25 cellular contexts compared by ENCODE assay signal in the genomic region with DNA sequence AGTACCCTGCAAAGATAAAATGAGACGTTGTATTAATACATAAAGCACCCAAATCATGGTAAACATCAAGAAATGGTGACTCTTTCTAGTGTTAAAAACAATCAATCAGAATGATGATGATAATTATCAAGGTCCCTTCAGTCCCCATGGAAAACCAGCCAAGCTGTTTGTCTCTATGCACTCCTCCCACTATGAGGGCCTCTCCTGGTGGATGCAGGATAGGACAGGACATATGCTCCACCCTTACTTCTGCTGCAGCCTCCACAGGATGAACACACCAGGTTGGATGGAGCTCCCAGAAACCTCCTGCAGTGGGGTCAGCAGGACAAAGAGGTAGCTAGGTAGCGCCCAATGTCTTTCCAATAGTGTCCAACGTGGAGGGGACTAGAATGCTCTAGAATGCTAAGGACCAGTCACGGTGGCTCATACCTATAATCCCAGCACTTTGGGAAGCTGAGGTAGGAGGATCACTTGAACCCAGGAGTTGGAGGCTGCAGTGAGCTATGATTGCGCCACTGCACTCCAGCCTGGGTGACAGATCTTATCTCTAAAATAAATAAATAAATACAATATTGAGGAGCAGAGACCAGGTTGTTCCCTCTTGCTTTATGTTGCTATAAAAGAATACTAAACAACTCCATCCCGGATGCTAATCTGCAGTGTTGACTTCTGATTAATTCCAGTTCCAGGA. TPM values are rescaled to one million over a fixed set of nuclear protein-coding genes. Genes with fewer than 3 reads are reported as not detected.
DNase-seq lines count a peak whose midpoint lies in the region; ATAC-seq and TF ChIP-seq lines count a peak whose summit lies in the region.
"Had no signal": no experiment of that assay in that cellular context is flagged by ENCODE, and none has a peak within 500 bp of the region (broad histone marks: within the 10 kb centered on the region; RNA-seq: fewer than 3 reads in every experiment).

No MANE protein-coding gene starts in this region.

- H3K4me3 Mint-ChIP-seq in T-helper 17 cell, result no peak overlapping the region
- H3K4me3 Mint-ChIP-seq: activated naive CD4-positive, alpha-beta T cell treated with anti-CD3 and anti-CD28 coated beads for 36 hours; activated T-cell treated with anti-CD3 and anti-CD28 coated beads, Interleukin-2, amount 50 U/mL, for 4 hours; stimulated activated naive B cell treated with anti-CD40 and anti-IgM and Interleukin-4, amounts not matched to agents 10 μg/mL and 1 μg/mL and 100 μg/mL, for 72 hours; T-helper 2 cell treated with Interferon-gamma antibody and Interleukin-4, amounts not matched to agents 5 μg/mL and 100 μg/mL, for 36 hours had no signal

- DNase-seq in AG04450 (ENCODE audit: low read depth, low spot score) (no peak), ELR (ENCODE audit: low read depth) (peak; percentile 15), T-helper 17 cell (no peak), epithelial cell of proximal tubule (ENCODE audit: low read depth) (no peak), lower leg skin (ENCODE audit: low spot score in 2 of 2) (no peak), NOMO-1 treated with DMSO at 0.1 percent for 48 hours (lab: John Stamatoyannopoulos, UW; ENCODE audit: unreplicated experiment) (no peak), CD1c-positive myeloid dendritic cell (ENCODE audit: extremely low spot score) (no peak)
- DNase-seq: activated naive CD4-positive, alpha-beta T cell treated with anti-CD3 and anti-CD28 coated beads for 36 hours; activated T-cell treated with anti-CD3 and anti-CD28 coated beads, Interleukin-2, amount 50 U/mL, for 4 hours; amygdala; central memory CD4-positive, alpha-beta T cell; DMS79 treated with DMSO at 0.1 percent for 48 hours; left lung; NCI-H1694; NCI-H2227 treated with DMSO at 0.1 percent for 48 hours; NCI-H774; psoas muscle; SJCRH30; stimulated activated CD4-positive, alpha-beta T cell treated with anti-CD3 and anti-CD28 coated beads, Interleukin-2, amount 100 ng/mL, for 24 hours; stimulated activated naive B cell treated with anti-CD40 and anti-IgM and Interleukin-4, amounts not matched to agents 10 μg/mL and 1 μg/mL and 100 μg/mL, for 72 hours had no signal

- ATAC-seq in T-helper 17 cell (no peak), HG02938 (IDR thresholded peaks at IDR 0.05; ENCODE audit: unreplicated experiment) (no peak)
- ATAC-seq: activated CD4-positive, CD25-positive, alpha-beta regulatory T cell treated with anti-CD3 and anti-CD28 coated beads, Interleukin-2, amount 50 U/mL, for 24 hours; activated T-cell treated with anti-CD3 and anti-CD28 coated beads, Interleukin-2, amount 50 U/mL, for 4 hours; esophagus mucosa; left lung; psoas muscle; stimulated activated naive B cell treated with anti-CD40 and anti-IgM and Interleukin-4, amounts not matched to agents 10 μg/mL and 1 μg/mL and 100 μg/mL, for 72 hours had no signal

- TF ChIP-seq POLR2A in lower leg skin (IDR thresholded peaks at IDR 0.05), result no peak

- no peaks in the 10 kb centered on the region for H3K36me3 Mint-ChIP-seq in T-helper 17 cell (ENCODE audit: low read depth)

- H3K9me3 ChIP-seq in AG04450 (ENCODE audit: control insufficient read depth, insufficient read depth, low read length) (no peaks in the 10 kb centered on the region; the same call in 1 of the 2 replicates), T-helper 17 cell (ENCODE audit: control insufficient read depth, low read length, poor library complexity, severe bottlenecking) (no peaks in the 10 kb centered on the region)
- H3K9me3 ChIP-seq: left lung, psoas muscle, SJCRH30 had no signal

- peak overlapping the region; percentile 93 for H3K27ac Mint-ChIP-seq in T-helper 17 cell
- H3K27ac Mint-ChIP-seq: activated naive CD4-positive, alpha-beta T cell treated with anti-CD3 and anti-CD28 coated beads for 36 hours; stimulated activated naive B cell treated with anti-CD40 and anti-IgM and Interleukin-4, amounts not matched to agents 10 μg/mL and 1 μg/mL and 100 μg/mL, for 72 hours; T-helper 2 cell treated with Interferon-gamma antibody and Interleukin-4, amounts not matched to agents 5 μg/mL and 100 μg/mL, for 36 hours had no signal

- CTCF ChIA-PET in AG04450 (lab: Charles Lee), result interaction anchor here (1.1 to 1.3 kb wide), 2 partner anchors 10 to 14 kb away, joined by 3 to 5 read pairs; no protein-coding TSS in a partner anchor

- no peak overlapping the region for H3K27ac ChIP-seq in AG04450 (ENCODE audit: low read depth, low read length)
- H3K27ac ChIP-seq: left lung, psoas muscle, SJCRH30, skin epidermis had no signal

- H3K27me3 ChIP-seq in AG04450 (ENCODE audit: control insufficient read depth, insufficient read depth, low read length), result peaks cover 15% of the 10 kb centered on the region
- H3K27me3 ChIP-seq: SJCRH30 had no signal

- 83 to 84% methylated on average over 6 of the region's 6 CpGs for WGBS in lower leg skin, 2 donors

- no peaks in the 10 kb centered on the region for H3K27me3 Mint-ChIP-seq in T-helper 17 cell

- peaks cover 33% of the 10 kb centered on the region for H3K4me1 Mint-ChIP-seq in T-helper 17 cell

- H3K4me3 ChIP-seq in AG04450 (ENCODE audit: low read depth, low read length) (no peak overlapping the region), epithelial cell of proximal tubule (ENCODE audit: low read depth, low read length) (no peak overlapping the region), lower leg skin (ENCODE audit: low read depth, poor library complexity, severe bottlenecking) (no peak overlapping the region)
- H3K4me3 ChIP-seq: left lung, psoas muscle, SJCRH30, skin epidermis had no signal

- intact Hi-C loops in lower leg skin (cut with DNase I; ENCODE audit: low total_unique reads), result no loop called here

- POLR2A ChIA-PET in AG04450 (lab: Yijun Ruan, JAX), result no interaction called here

- TF ChIP-seq CTCF in AG04450 (IDR thresholded peaks at IDR 0.05; ENCODE audit: low read depth, low read length), result peak; percentile 15; the same call in 1 of the 2 replicates
- TF ChIP-seq CTCF in epithelial cell of proximal tubule (conservative IDR thresholded peaks at IDR 0.05; ENCODE audit: low read depth, low read length), result peak; percentile 19
- TF ChIP-seq CTCF in lower leg skin (IDR thresholded peaks at IDR 0.05), result no peak

RNA-seq across cellular contexts. Expression of a gene that starts 9.9 kb away (rescaled TPM):
- polyA plus RNA-seq in AG04450 (2011; rRNA removed), result 2.5 and 2.8 TPM in 2 replicates
- polyA minus RNA-seq in AG04450 (2011; rRNA and poly(A)+ RNA removed), result 4.2 and 5.4 TPM in 2 replicates
- total RNA-seq in T-helper 17 cell (10 to 100 TPM; 11.6 to 11.9 TPM), epithelial cell of proximal tubule (2.6 and 13.8 TPM in 2 replicates), lower leg skin (1 to 10 TPM in 3 of 4 donors, under 1 TPM in 1; 0.84 to 4.5 (median 1.9) TPM)

Comparison
In these comparisons a context has a peak if more than half of its experiments do, and no peak if none do; other contexts are left out.
1. CTCF ChIP-seq: peak in AG04450 (single experiment) and epithelial cell of proximal tubule (single experiment); none in lower leg skin (0 of 3).